In genomic region chr7:44038961-44039558, GRCh38 we compare ENCODE assay signal across 8 cellular contexts. TPM values are rescaled to one million over a fixed set of nuclear protein-coding genes. Genes with fewer than 3 reads are reported as not detected.
A peak's percentile ranks its signal among the peaks of the same experiment; 100 is the strongest.
DNase-seq lines count a peak whose midpoint lies in the region; ATAC-seq and TF ChIP-seq lines count a peak whose summit lies in the region.
"Not testable (repeated sequence)": the region's sequence is repeated elsewhere in the genome, so short reads cannot be mapped to it uniquely, and the experiment has no call there.

No MANE protein-coding gene starts in this region.

- H3K36me3 ChIP-seq in esophagus (ENCODE audit: control insufficient read depth in 2 of 2, insufficient read depth in 2 of 2, low read length in 1 of 2): not testable (repeated sequence)

- H3K27ac ChIP-seq in esophagus (ENCODE audit: low read depth in 2 of 2, low read length in 1 of 2): peak overlapping the region; percentile 30 to 80

- H3K9me3 ChIP-seq in esophagus (ENCODE audit: control insufficient read depth in 2 of 2, insufficient read depth in 1 of 2, low read depth in 1 of 2, low read length in 1 of 2): not testable (repeated sequence)

- CTCF ChIA-PET in Calu3 (lab: Charles Lee): interaction anchor here (0.6 to 0.7 kb wide), 2 partner anchors 16 to 29 kb away, joined by 3 to 5 read pairs; no protein-coding TSS in a partner anchor

- not testable (repeated sequence) for H3K9me3 Mint-ChIP-seq in Calu3 (ENCODE audit: low read depth, unreplicated experiment); activated T-helper 1 cell treated with anti-CD3 and anti-CD28 coated beads, Interleukin-12 subunit alpha, Interleukin-12 subunit beta, Interleukin-2, Interleukin-4 antibody, amounts not matched to agents 30 ng/mL and 10 ng/mL and 1 ng/mL, durations not matched to agents 14 hours and 24 hours and 36 hours

- H3K4me3 ChIP-seq in esophagus (ENCODE audit: low read depth in 1 of 2, low read length in 2 of 2): peak overlapping the region in 1 of 2 donors; percentile 22

- WGBS in esophagus, 2 donors: 5 to 6% methylated on average over 14 to 19 of the region's 26 CpGs

- TF ChIP-seq RAD21 in Ishikawa (IDR thresholded peaks at IDR 0.05; ENCODE audit: low read depth): not testable (repeated sequence)

- not testable (repeated sequence) for H3K27me3 ChIP-seq in esophagus (ENCODE audit: control insufficient read depth in 1 of 2, insufficient read depth in 2 of 2, low read length in 2 of 2)

- TF ChIP-seq EP300 in Ishikawa (IDR thresholded peaks at IDR 0.05; ENCODE audit: borderline replicate concordance): not testable (repeated sequence)

- BruUV-seq in Calu3 (replicated peaks; lab: Mats Ljungman, UMichigan): not testable (repeated sequence)

- H3K27ac Mint-ChIP-seq in Calu3 (ENCODE audit: unreplicated experiment): not testable (repeated sequence)
- peak overlapping the region; percentile 79 for H3K27ac Mint-ChIP-seq in activated T-helper 1 cell treated with anti-CD3 and anti-CD28 coated beads, Interleukin-12 subunit alpha, Interleukin-12 subunit beta, Interleukin-2, Interleukin-4 antibody, amounts not matched to agents 30 ng/mL and 10 ng/mL and 1 ng/mL, durations not matched to agents 14 hours and 24 hours and 36 hours

- not testable (repeated sequence) for H3K4me1 ChIP-seq in esophagus (ENCODE audit: control insufficient read depth in 2 of 2, insufficient read depth in 2 of 2, low read length in 1 of 2)

- TF ChIP-seq CTCF in Calu3 (IDR thresholded peaks at IDR 0.05; ENCODE audit: unreplicated experiment): not testable (repeated sequence)

- H3K27me3 Mint-ChIP-seq in Calu3 (ENCODE audit: unreplicated experiment); activated T-helper 1 cell treated with anti-CD3 and anti-CD28 coated beads, Interleukin-12 subunit alpha, Interleukin-12 subunit beta, Interleukin-2, Interleukin-4 antibody, amounts not matched to agents 30 ng/mL and 10 ng/mL and 1 ng/mL, durations not matched to agents 14 hours and 24 hours and 36 hours (ENCODE audit: insufficient read depth): not testable (repeated sequence)

- DNase-seq in Calu3 (peak; percentile 95), RPMI7951 (ENCODE audit: low read depth) (peak; percentile 82), mucosa of gallbladder (ENCODE audit: low spot score) (peak; percentile 95)
- peak; percentile 77 for DNase-seq in activated T-helper 1 cell treated with anti-CD3 and anti-CD28 coated beads, Interleukin-12 subunit alpha, Interleukin-12 subunit beta, Interleukin-2, Interleukin-4 antibody, amounts not matched to agents 30 ng/mL and 10 ng/mL and 1 ng/mL, durations not matched to agents 14 hours and 24 hours and 36 hours (ENCODE audit: low spot score)
- peak; percentile 46 to 53 for DNase-seq in stimulated activated CD8-positive, alpha-beta memory T cell treated with anti-CD3 and anti-CD28 coated beads, Interleukin-4, amount 100 ng/mL, for 1 hour (ENCODE audit: low read depth in 2 of 2, low spot score in 1 of 2)

- H3K4me1 Mint-ChIP-seq in Calu3 (ENCODE audit: low read depth, unreplicated experiment): peaks cover 14% of the 10 kb centered on the region
- H3K4me1 Mint-ChIP-seq in activated T-helper 1 cell treated with anti-CD3 and anti-CD28 coated beads, Interleukin-12 subunit alpha, Interleukin-12 subunit beta, Interleukin-2, Interleukin-4 antibody, amounts not matched to agents 30 ng/mL and 10 ng/mL and 1 ng/mL, durations not matched to agents 14 hours and 24 hours and 36 hours (ENCODE audit: low read depth): not testable (repeated sequence)

- intact Hi-C loops in Calu3 (cut with micrococcal nuclease; ENCODE audit: unreplicated experiment); activated T-helper 1 cell treated with anti-CD3 and anti-CD28 coated beads, Interleukin-12 subunit alpha, Interleukin-12 subunit beta, Interleukin-2, Interleukin-4 antibody, amounts not matched to agents 30 ng/mL and 10 ng/mL and 1 ng/mL, durations not matched to agents 14 hours and 24 hours and 36 hours (cut with micrococcal nuclease): not testable (repeated sequence)

- peaks cover 18% of the 10 kb centered on the region for H3K36me3 Mint-ChIP-seq in Calu3 (ENCODE audit: insufficient read depth, unreplicated experiment)
- H3K36me3 Mint-ChIP-seq in activated T-helper 1 cell treated with anti-CD3 and anti-CD28 coated beads, Interleukin-12 subunit alpha, Interleukin-12 subunit beta, Interleukin-2, Interleukin-4 antibody, amounts not matched to agents 30 ng/mL and 10 ng/mL and 1 ng/mL, durations not matched to agents 14 hours and 24 hours and 36 hours (ENCODE audit: low read depth): not testable (repeated sequence)

- peak overlapping the region; percentile 55 for H3K4me3 Mint-ChIP-seq in Calu3 (ENCODE audit: low read depth, unreplicated experiment)
- peak overlapping the region; percentile 67 for H3K4me3 Mint-ChIP-seq in activated T-helper 1 cell treated with anti-CD3 and anti-CD28 coated beads, Interleukin-12 subunit alpha, Interleukin-12 subunit beta, Interleukin-2, Interleukin-4 antibody, amounts not matched to agents 30 ng/mL and 10 ng/mL and 1 ng/mL, durations not matched to agents 14 hours and 24 hours and 36 hours

- ATAC-seq in GM21717 (IDR thresholded peaks at IDR 0.05; ENCODE audit: unreplicated experiment): peak; percentile 52

TF ChIP-seq in Ishikawa, 13 proteins besides CTCF, POLR2A, EP300 and RAD21:
- TF ChIP-seq MAX (IDR thresholded peaks at IDR 0.05): peak; percentile 67
- TF ChIP-seq EGR1 (IDR thresholded peaks at IDR 0.05): 0 out of 2 replicates have a peak, but pooled peaks have one; percentile 29

RNA-seq across cellular contexts. Expression of gene DBNL, which starts 5.4 kb away (rescaled TPM):
- 164 and 180 TPM in 2 replicates for total RNA-seq in Calu3 (2022)
- total RNA-seq in RPMI7951 (2014; rRNA removed; shearing (Covaris generic)): 123 and 148 TPM in 2 replicates
- 140 TPM in 2 replicates for total RNA-seq in activated T-helper 1 cell treated with anti-CD3 and anti-CD28 coated beads, Interleukin-12 subunit alpha, Interleukin-12 subunit beta, Interleukin-2, Interleukin-4 antibody, amounts not matched to agents 30 ng/mL and 10 ng/mL and 1 ng/mL, durations not matched to agents 14 hours and 24 hours and 36 hours
- 100 to 1,000 TPM; 157 to 215 TPM for polyA plus RNA-seq in esophagus
- 147 TPM for total RNA-seq in mucosa of gallbladder

RNA-seq across cellular contexts. Expression of gene PGAM2, which starts 26.3 kb away (rescaled TPM):
- 0.87 TPM in 1 of 2 replicates, not detected in the other for total RNA-seq in Calu3 (2022)
- total RNA-seq in RPMI7951 (2014; rRNA removed; shearing (Covaris generic)): 0.36 and 0.78 TPM in 2 replicates
- 0.42 and 0.78 TPM in 2 replicates for total RNA-seq in activated T-helper 1 cell treated with anti-CD3 and anti-CD28 coated beads, Interleukin-12 subunit alpha, Interleukin-12 subunit beta, Interleukin-2, Interleukin-4 antibody, amounts not matched to agents 30 ng/mL and 10 ng/mL and 1 ng/mL, durations not matched to agents 14 hours and 24 hours and 36 hours
- 1 to 10 TPM; 2.1 to 3.8 TPM for polyA plus RNA-seq in esophagus
- total RNA-seq in mucosa of gallbladder: 12.9 TPM

RNA-seq across cellular contexts. Expression of gene SPDYE1, which starts 41.4 kb away (rescaled TPM):
- total RNA-seq in Calu3 (2022): not detected in 2 replicates
- total RNA-seq in RPMI7951 (2014; rRNA removed; shearing (Covaris generic)): not detected in 2 replicates
- not detected in 2 replicates for total RNA-seq in activated T-helper 1 cell treated with anti-CD3 and anti-CD28 coated beads, Interleukin-12 subunit alpha, Interleukin-12 subunit beta, Interleukin-2, Interleukin-4 antibody, amounts not matched to agents 30 ng/mL and 10 ng/mL and 1 ng/mL, durations not matched to agents 14 hours and 24 hours and 36 hours
- under 1 TPM in 1 of 2 donors, not detected in 1; 0.01 TPM for polyA plus RNA-seq in esophagus
- not detected for total RNA-seq in mucosa of gallbladder

RNA-seq across cellular contexts. Expression of gene POLM, which starts 43.3 kb away (rescaled TPM):
- 44.2 and 57.9 TPM in 2 replicates for total RNA-seq in Calu3 (2022)
- 13.1 and 35.0 TPM in 2 replicates for total RNA-seq in RPMI7951 (2014; rRNA removed; shearing (Covaris generic))
- 36.9 and 41.7 TPM in 2 replicates for total RNA-seq in activated T-helper 1 cell treated with anti-CD3 and anti-CD28 coated beads, Interleukin-12 subunit alpha, Interleukin-12 subunit beta, Interleukin-2, Interleukin-4 antibody, amounts not matched to agents 30 ng/mL and 10 ng/mL and 1 ng/mL, durations not matched to agents 14 hours and 24 hours and 36 hours
- 10 to 100 TPM; 11.4 to 26.3 TPM for polyA plus RNA-seq in esophagus
- total RNA-seq in mucosa of gallbladder: 44.1 TPM
